In genomic region chr1:165631403-165632151, GRCh38 we compare ENCODE assay signal across 1 cellular context.
A peak's percentile ranks its signal among the peaks of the same experiment; 100 is the strongest.
TF ChIP-seq lines count a peak whose summit lies in the region.

No MANE protein-coding gene starts in this region.

TF ChIP-seq in K562, 482 proteins besides CTCF, POLR2A, EP300 and RAD21 (continued from another document and continues in another):
- TF ChIP-seq TFE3 (CRISPR knock-in tag; IDR thresholded peaks at IDR 0.05): peak; percentile 82
- TF ChIP-seq RCOR1 (IDR thresholded peaks at IDR 0.05; ENCODE audit: borderline replicate concordance in 1 of 2, low read depth in 2 of 2, low read length in 2 of 2): no peak
- no peak for TF ChIP-seq ELK3 (CRISPR knock-in tag; IDR thresholded peaks at IDR 0.05)
- TF ChIP-seq SMARCE1 (IDR thresholded peaks at IDR 0.05): peak; percentile 85
- no peak for TF ChIP-seq HNRNPUL1 (IDR thresholded peaks at IDR 0.05; ENCODE audit: low read length)
- TF ChIP-seq TRIM24 (IDR thresholded peaks at IDR 0.05): peak in 1 of 2 experiments; percentile 44; a peak in 2 of 4 replicates
- peak; percentile 69 for TF ChIP-seq SAP30 (IDR thresholded peaks at IDR 0.05; ENCODE audit: borderline replicate concordance, insufficient read depth, low read depth, low read length, poor library complexity, severe bottlenecking)
- TF ChIP-seq ARID3B (CRISPR knock-in tag; IDR thresholded peaks at IDR 0.05; ENCODE audit: borderline replicate concordance): no peak
- no peak for TF ChIP-seq HBP1 (CRISPR knock-in tag; IDR thresholded peaks at IDR 0.05)
- TF ChIP-seq U2AF1 (optimal IDR thresholded peaks at IDR 0.05; ENCODE audit: low read depth, low read length): no peak
- no peak for TF ChIP-seq NONO (IDR thresholded peaks at IDR 0.05; ENCODE audit: low read depth in 2 of 2, low read length in 1 of 2)
- TF ChIP-seq HCFC1 (IDR thresholded peaks at IDR 0.05; ENCODE audit: low read depth, low read length): no peak
- TF ChIP-seq ZNF232 (CRISPR knock-in tag; IDR thresholded peaks at IDR 0.05): 0 out of 2 replicates have a peak, but pooled peaks have one; percentile 33
- TF ChIP-seq SETDB1 (IDR thresholded peaks at IDR 0.05; ENCODE audit: low read length): no peak
- TF ChIP-seq NCOR1 (IDR thresholded peaks at IDR 0.05): 0 out of 2 replicates have a peak, but pooled peaks have one; percentile 6
- TF ChIP-seq TOE1 (IDR thresholded peaks at IDR 0.05; ENCODE audit: borderline replicate concordance): peak; percentile 92
- no peak for TF ChIP-seq TOE1 (CRISPR knock-in tag; IDR thresholded peaks at IDR 0.05; ENCODE audit: borderline replicate concordance, low read depth)
- TF ChIP-seq MIER1 (IDR thresholded peaks at IDR 0.05; ENCODE audit: low read depth): 0 out of 2 replicates have a peak, but pooled peaks have one; percentile 33
- TF ChIP-seq SMARCC2 (IDR thresholded peaks at IDR 0.05; ENCODE audit: low read depth): peak; percentile 33; the same call in 1 of the 2 replicates
- TF ChIP-seq FOXJ3 (CRISPR knock-in tag; IDR thresholded peaks at IDR 0.05): no peak
- TF ChIP-seq VEZF1 (CRISPR knock-in tag; IDR thresholded peaks at IDR 0.05): peak; percentile 4; the same call in 1 of the 2 replicates
- no peak for TF ChIP-seq ZNF174 (CRISPR knock-in tag; IDR thresholded peaks at IDR 0.05)
- TF ChIP-seq MXI1 (IDR thresholded peaks at IDR 0.05; ENCODE audit: low read depth, low read length): no peak
- peak; percentile 72 for TF ChIP-seq NKRF (IDR thresholded peaks at IDR 0.05; ENCODE audit: borderline replicate concordance)
- TF ChIP-seq ZBTB1 (CRISPR knock-in tag; IDR thresholded peaks at IDR 0.05; ENCODE audit: borderline replicate concordance, low read depth): peak; percentile 51; the same call in 1 of the 2 replicates
- peak; percentile 79 for TF ChIP-seq ARID1B (IDR thresholded peaks at IDR 0.05)
- no peak for TF ChIP-seq XRCC5 (IDR thresholded peaks at IDR 0.05; ENCODE audit: low read depth, low read length)
- 0 out of 2 replicates have a peak, but pooled peaks have one; percentile 32 for TF ChIP-seq CBFA2T2 (conservative IDR thresholded peaks at IDR 0.05)
- TF ChIP-seq FOXK2 (conservative IDR thresholded peaks at IDR 0.05 in 1 of 2, IDR thresholded peaks at IDR 0.05 in 1 of 2; ENCODE audit: low read depth in 2 of 2): peak in 1 of 2 experiments; percentile 42; a peak in 1 of 4 replicates
- no peak for TF ChIP-seq ASH1L (IDR thresholded peaks at IDR 0.05; ENCODE audit: borderline replicate concordance, low read depth, partially characterized antibody)
- TF ChIP-seq ZBTB2 (IDR thresholded peaks at IDR 0.05): peak; percentile 64
- no peak for TF ChIP-seq ZC3H4 (CRISPR knock-in tag; IDR thresholded peaks at IDR 0.05; ENCODE audit: borderline replicate concordance)
- TF ChIP-seq FOS (IDR thresholded peaks at IDR 0.05; ENCODE audit: extremely low read depth, insufficient read length): peak; percentile 23
- peak; percentile 71; the same call in 1 of the 2 replicates for TF ChIP-seq ZNF830 (CRISPR knock-in tag; IDR thresholded peaks at IDR 0.05)
- peak; percentile 65 for TF ChIP-seq CTBP1 (IDR thresholded peaks at IDR 0.05; ENCODE audit: borderline replicate concordance)
- TF ChIP-seq PTBP1 (IDR thresholded peaks at IDR 0.05; ENCODE audit: low read depth, low read length): no peak
- TF ChIP-seq CBX8 (IDR thresholded peaks at IDR 0.05; ENCODE audit: borderline replicate concordance, extremely low read depth, low read depth, low read length, poor library complexity, severe bottlenecking): no peak
- no peak for TF ChIP-seq ZNF175 (CRISPR knock-in tag; IDR thresholded peaks at IDR 0.05; ENCODE audit: low read depth)
- 0 out of 2 replicates have a peak, but pooled peaks have one; percentile 28 for TF ChIP-seq MEF2D (tag; conservative IDR thresholded peaks at IDR 0.05; ENCODE audit: low read depth)
- no peak for TF ChIP-seq EZH2 (IDR thresholded peaks at IDR 0.05; ENCODE audit: borderline replicate concordance, low read depth, low read length)
- peak; percentile 95 for TF ChIP-seq FOSL1 (tag; conservative IDR thresholded peaks at IDR 0.05)
- TF ChIP-seq TSHZ1 (CRISPR knock-in tag; IDR thresholded peaks at IDR 0.05): no peak
- no peak for TF ChIP-seq POLR3G (IDR thresholded peaks at IDR 0.05; ENCODE audit: extremely low read depth, insufficient read length, insufficient replicate concordance)
- TF ChIP-seq BHLHE40 (IDR thresholded peaks at IDR 0.05; ENCODE audit: low read length): peak; percentile 66; the same call in 1 of the 2 replicates
- TF ChIP-seq HDAC1 (IDR thresholded peaks at IDR 0.05): peak in 1 of 2 experiments; percentile 23; a peak in 2 of 4 replicates
- TF ChIP-seq CBX2 (IDR thresholded peaks at IDR 0.05; ENCODE audit: insufficient read depth, low read length, poor library complexity, severe bottlenecking): no peak
- no peak for TF ChIP-seq HMBOX1 (IDR thresholded peaks at IDR 0.05)
- no peak for TF ChIP-seq ZFP91 (CRISPR knock-in tag; IDR thresholded peaks at IDR 0.05)
- peak; percentile 43; the same call in 1 of the 2 replicates for TF ChIP-seq RFX1 (IDR thresholded peaks at IDR 0.05)
